In the genomic region with DNA sequence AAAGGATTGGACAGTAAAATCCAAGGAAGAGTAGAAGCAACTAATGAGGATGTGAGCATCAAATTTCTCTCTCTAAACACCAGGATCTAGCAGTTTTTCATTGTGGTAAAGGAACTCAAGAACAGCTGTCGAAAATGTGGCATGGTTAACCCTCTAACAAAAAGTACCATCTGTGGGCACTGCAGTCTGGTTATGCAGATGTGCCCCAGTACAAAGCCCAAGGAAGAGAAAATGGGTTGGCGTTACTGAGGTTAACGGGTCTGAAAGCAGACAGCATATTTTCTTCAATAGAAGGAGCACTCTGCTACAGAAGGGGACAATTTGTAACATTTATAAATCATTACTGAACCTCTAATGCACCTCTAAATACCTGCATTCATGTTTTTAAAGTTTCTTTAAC, we compare ENCODE assay signal across 19 cellular contexts.
"Had no signal": no experiment of that assay in that cellular context is flagged by ENCODE, and none has a peak within 500 bp of the region (broad histone marks: within the 10 kb centered on the region; RNA-seq: fewer than 3 reads in every experiment).

No MANE protein-coding gene starts in this region.

- H3K27ac Mint-ChIP-seq: type B pancreatic cell had no signal

- ATAC-seq: foreskin keratinocyte; left colon; naive thymus-derived CD8-positive, alpha-beta T cell; stimulated activated naive CD8-positive, alpha-beta T cell treated with anti-CD3 and anti-CD28 coated beads, Interleukin-15, Interleukin-2, amounts not matched to agents 100 U/mL and 50 U/mL, for 24 hours had no signal

- H3K27me3 ChIP-seq: colonic mucosa, ovary, right atrium auricular region, sigmoid colon, thyroid gland, uterus had no signal

- H3K36me3 ChIP-seq: colonic mucosa, esophagus squamous epithelium, ovary, right atrium auricular region, sigmoid colon, suprapubic skin, thyroid gland, uterus had no signal

- DNase-seq: colonic mucosa; dermis blood vessel endothelial cell; esophagus squamous epithelium; foreskin keratinocyte; head of caudate nucleus; hippocampal formation; left colon; naive thymus-derived CD8-positive, alpha-beta T cell; nucleus accumbens; ovary; sigmoid colon; stimulated activated naive CD8-positive, alpha-beta T cell treated with anti-CD3 and anti-CD28 coated beads, Interleukin-15, Interleukin-2, amounts not matched to agents 100 U/mL and 50 U/mL, for 24 hours; thyroid gland; uterus had no signal

- H3K4me3 Mint-ChIP-seq: naive thymus-derived CD8-positive, alpha-beta T cell; neural crest cell; type B pancreatic cell had no signal

- H3K27ac ChIP-seq: colonic mucosa, esophagus squamous epithelium, foreskin keratinocyte, ovary, right atrium auricular region, sigmoid colon, skin epidermis, suprapubic skin, thyroid gland had no signal

- H3K4me3 ChIP-seq: colonic mucosa, esophagus squamous epithelium, ovary, right atrium auricular region, sigmoid colon, skin epidermis, suprapubic skin, thyroid gland, uterus had no signal

- H3K9me3 Mint-ChIP-seq: naive thymus-derived CD8-positive, alpha-beta T cell; neural crest cell; type B pancreatic cell had no signal

- H3K4me1 ChIP-seq: colonic mucosa, esophagus squamous epithelium, foreskin keratinocyte, right atrium auricular region, suprapubic skin, thyroid gland, uterus had no signal

- H3K9me3 ChIP-seq: colonic mucosa, esophagus squamous epithelium, ovary, right atrium auricular region, sigmoid colon, suprapubic skin, thyroid gland, uterus had no signal

- H3K36me3 Mint-ChIP-seq: naive thymus-derived CD8-positive, alpha-beta T cell; type B pancreatic cell had no signal

- H3K4me1 Mint-ChIP-seq: neural crest cell had no signal
